ENCODE assay signal across 10 cellular contexts in genomic region chr20:45016089-45016641, GRCh38. TPM values are rescaled to one million over a fixed set of nuclear protein-coding genes. Genes with fewer than 3 reads are reported as not detected.
DNase-seq lines count a peak whose midpoint lies in the region; ATAC-seq and TF ChIP-seq lines count a peak whose summit lies in the region.
"Had no signal": no experiment of that assay in that cellular context is flagged by ENCODE, and none has a peak within 500 bp of the region (broad histone marks: within the 10 kb centered on the region; RNA-seq: fewer than 3 reads in every experiment).

No MANE protein-coding gene starts in this region.

- H3K27me3 ChIP-seq in GM23338 (ENCODE audit: insufficient read depth) = no peaks in the 10 kb centered on the region

- H3K4me1 Mint-ChIP-seq in GM23338 = peaks cover 33% of the 10 kb centered on the region
- H3K4me1 Mint-ChIP-seq in stimulated activated effector memory CD8-positive, alpha-beta T cell treated with anti-CD3 and anti-CD28 coated beads, Interleukin-12 subunit alpha, Interleukin-12 subunit beta, amount 100 ng/mL, for 72 hours = peaks cover 65% of the 10 kb centered on the region

- H3K79me2 ChIP-seq in GM23338 (replicated peaks; ENCODE audit: insufficient read depth) = no peaks in the 10 kb centered on the region; the same call in 1 of the 2 replicates

- H3K27ac ChIP-seq in GM23338 (ENCODE audit: low read depth) (peak overlapping the region; percentile 77), SK-N-MC (0 out of 2 replicates have a peak overlapping the region, but pooled peaks have one; percentile 4)

- POLR2A ChIA-PET in GM10248 (lab: Yijun Ruan, JAX) = no interaction called here

- H3K4me1 ChIP-seq in GM23338 (ENCODE audit: insufficient read depth) = peaks cover 27% of the 10 kb centered on the region

- H3K9ac ChIP-seq in SK-N-MC (ENCODE audit: insufficient read length) = peak overlapping the region; percentile 11

- H3K4me2 ChIP-seq in GM23338 = peak overlapping the region; percentile 7; the same call in 1 of the 2 replicates

- H3K4me3 ChIP-seq in GM23338 (no peak overlapping the region), SK-N-MC (no peak overlapping the region)

- ATAC-seq in GM23338 = no peak
- ATAC-seq in stimulated activated effector memory CD8-positive, alpha-beta T cell treated with anti-CD3 and anti-CD28 coated beads, Interleukin-12 subunit alpha, Interleukin-12 subunit beta, amount 100 ng/mL, for 72 hours = no peak

- DNase-seq in GM23338 (ENCODE audit: low spot score) (no peak), SK-N-MC (ENCODE audit: low read depth, low spot score) (no peak), fibroblast of gingiva (ENCODE audit: low read depth) (peak; percentile 30), ecto neural progenitor cell (ENCODE audit: low spot score) (no peak), GM10248 (ENCODE audit: extremely low spot score) (no peak), NCI-H2171 treated with DMSO at 0.1 percent for 48 hours (lab: John Stamatoyannopoulos, UW) (no peak)
- no peak for DNase-seq in stimulated activated effector memory CD8-positive, alpha-beta T cell treated with anti-CD3 and anti-CD28 coated beads, Interleukin-12 subunit alpha, Interleukin-12 subunit beta, amount 100 ng/mL, for 72 hours (ENCODE audit: low spot score in 2 of 2)
- DNase-seq: activated CD4-positive, alpha-beta T cell treated with anti-CD3 and anti-CD28 coated beads for 1 hour; amygdala; stimulated activated CD4-positive, alpha-beta T cell treated with anti-CD3 and anti-CD28 coated beads, Interleukin-1b, Interleukin-23, amount 100 ng/mL, for 48 hours had no signal

- no peak overlapping the region for H2AFZ ChIP-seq in GM23338

- H3K9me3 ChIP-seq in SK-N-MC (ENCODE audit: low read depth, low read length) = no peaks in the 10 kb centered on the region

- peaks cover 6% of the 10 kb centered on the region; the same call in 1 of the 3 replicates for H3K36me3 Mint-ChIP-seq in GM23338 (ENCODE audit: low read depth)
- H3K36me3 Mint-ChIP-seq in stimulated activated effector memory CD8-positive, alpha-beta T cell treated with anti-CD3 and anti-CD28 coated beads, Interleukin-12 subunit alpha, Interleukin-12 subunit beta, amount 100 ng/mL, for 72 hours = peaks cover 100% of the 10 kb centered on the region

- H4K20me1 ChIP-seq in GM23338 (replicated peaks; ENCODE audit: insufficient read depth) = no peaks in the 10 kb centered on the region

- CTCF ChIA-PET in GM10248 (lab: Yijun Ruan, JAX) = interaction anchor here (0.9 to 1.0 kb wide), 2 partner anchors 13 to 28 kb away, joined by 3 read pairs; no protein-coding TSS in a partner anchor

- no peaks in the 10 kb centered on the region for H3K27me3 Mint-ChIP-seq in GM23338 (ENCODE audit: insufficient read depth, low read depth, poor library complexity)

- H3K4me3 Mint-ChIP-seq in GM23338 = no peak overlapping the region
- H3K4me3 Mint-ChIP-seq in stimulated activated effector memory CD8-positive, alpha-beta T cell treated with anti-CD3 and anti-CD28 coated beads, Interleukin-12 subunit alpha, Interleukin-12 subunit beta, amount 100 ng/mL, for 72 hours = no peak overlapping the region

- H3K9me3 Mint-ChIP-seq in GM23338 = no peaks in the 10 kb centered on the region
- H3K9me3 Mint-ChIP-seq in stimulated activated effector memory CD8-positive, alpha-beta T cell treated with anti-CD3 and anti-CD28 coated beads, Interleukin-12 subunit alpha, Interleukin-12 subunit beta, amount 100 ng/mL, for 72 hours = no peaks in the 10 kb centered on the region

- TF ChIP-seq CTCF in GM23338 (conservative IDR thresholded peaks at IDR 0.05; ENCODE audit: low read depth in 2 of 2) (no peak), GM10248 (IDR thresholded peaks at IDR 0.05; ENCODE audit: control extremely low read depth, extremely low read depth, low read depth, missing control alignments) (no peak)

- H3F3A ChIP-seq in GM23338 (replicated peaks; ENCODE audit: low read depth) = no peaks in the 10 kb centered on the region

- no peaks in the 10 kb centered on the region for H3K36me3 ChIP-seq in GM23338 (ENCODE audit: insufficient read depth)
- peaks cover 5% of the 10 kb centered on the region; the same call in 1 of the 2 replicates for H3K36me3 ChIP-seq in SK-N-MC (ENCODE audit: insufficient read depth, low read length)

- H3K9me2 ChIP-seq in GM23338 (ENCODE audit: insufficient read depth) = no peaks in the 10 kb centered on the region

- H3K27ac Mint-ChIP-seq in GM23338 = peak overlapping the region; percentile 66
- H3K27ac Mint-ChIP-seq in stimulated activated effector memory CD8-positive, alpha-beta T cell treated with anti-CD3 and anti-CD28 coated beads, Interleukin-12 subunit alpha, Interleukin-12 subunit beta, amount 100 ng/mL, for 72 hours = peak overlapping the region; percentile 8

TF ChIP-seq in GM23338, 12 proteins besides CTCF, POLR2A, EP300 and RAD21 (continues in another document):
- no peak for TF ChIP-seq ZNF462 (CRISPR knock-in tag; IDR thresholded peaks at IDR 0.05)
- no peak for TF ChIP-seq JUNB (IDR thresholded peaks at IDR 0.05; ENCODE audit: unreplicated experiment)
- TF ChIP-seq POLR2AphosphoS5 (IDR thresholded peaks at IDR 0.05; ENCODE audit: low read depth) = no peak

RNA-seq across cellular contexts. Expression of gene STK4, which starts 49.9 kb away (rescaled TPM):
- total RNA-seq in GM23338 (2014; rRNA removed; shearing (Covaris generic)) = 34.3 and 37.7 TPM in 2 replicates
- 42.3 and 58.7 TPM in 2 replicates for polyA plus RNA-seq in GM23338 (2016; fragmentation: Nextera tagmentation; extraction: Ambion mirVana)

RNA-seq across cellular contexts. Expression of gene TOMM34, which starts 56.0 kb away (rescaled TPM):
- total RNA-seq in GM23338 (2014; rRNA removed; shearing (Covaris generic)) = 36.5 and 38.7 TPM in 2 replicates
- 27.1 and 27.4 TPM in 2 replicates for polyA plus RNA-seq in GM23338 (2016; fragmentation: Nextera tagmentation; extraction: Ambion mirVana)
